ENCODE assay signal across 1 cellular context in the genomic region with DNA sequence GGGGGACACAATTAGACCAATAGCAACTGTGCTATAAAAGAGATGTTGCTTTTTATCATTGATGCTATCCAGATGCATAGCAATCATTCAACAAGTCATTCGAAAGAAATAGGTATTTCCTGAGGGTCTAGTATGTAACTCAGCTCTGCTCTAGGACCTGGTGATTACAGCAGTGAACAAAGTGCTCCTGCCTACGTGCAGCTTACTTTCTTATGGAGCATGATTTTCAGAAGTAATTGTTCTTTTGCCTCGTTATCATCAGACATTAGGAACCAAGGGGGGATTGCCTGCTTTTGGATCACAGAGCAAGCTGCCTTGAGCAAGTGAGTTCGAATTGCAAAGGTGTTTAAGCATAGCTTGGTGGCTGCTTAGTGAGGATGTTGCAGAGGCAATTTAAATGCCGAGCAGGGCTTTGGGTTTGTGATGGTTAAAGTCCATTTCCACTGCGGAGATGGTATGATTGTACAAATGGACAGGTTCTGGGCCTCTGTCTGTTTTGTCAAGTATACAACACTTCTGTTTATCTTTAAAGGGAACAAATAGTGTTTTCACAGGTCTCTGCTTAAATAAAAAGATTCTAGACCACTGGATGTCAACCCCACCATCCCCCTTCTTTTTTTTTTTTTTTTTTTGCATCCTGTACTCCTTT.
TF ChIP-seq lines count a peak whose summit lies in the region.

No MANE protein-coding gene starts in this region.

TF ChIP-seq in HepG2, 621 proteins besides CTCF, POLR2A, EP300 and RAD21 (continued from another document and continues in another):
- no peak for TF ChIP-seq CREB1 (IDR thresholded peaks at IDR 0.05)
- 0 out of 2 replicates have a peak, but pooled peaks have one; percentile 32 for TF ChIP-seq CREB1 (CRISPR knock-in tag; IDR thresholded peaks at IDR 0.05)
- TF ChIP-seq SIX4 (CRISPR knock-in tag; IDR thresholded peaks at IDR 0.05), result no peak
- TF ChIP-seq ZBTB43 (CRISPR knock-in tag; conservative IDR thresholded peaks at IDR 0.05), result no peak
- no peak for TF ChIP-seq HINFP (CRISPR knock-in tag; IDR thresholded peaks at IDR 0.05; ENCODE audit: low read depth)
- TF ChIP-seq ZNF790 (CRISPR knock-in tag; IDR thresholded peaks at IDR 0.05; ENCODE audit: borderline replicate concordance), result no peak
- TF ChIP-seq ZFP91 (CRISPR knock-in tag; IDR thresholded peaks at IDR 0.05; ENCODE audit: borderline replicate concordance), result no peak
- peak; percentile 45 for TF ChIP-seq SAP130 (CRISPR knock-in tag; IDR thresholded peaks at IDR 0.05; ENCODE audit: low read depth)
- no peak for TF ChIP-seq KAT7 (CRISPR knock-in tag; IDR thresholded peaks at IDR 0.05; ENCODE audit: borderline replicate concordance)
- TF ChIP-seq ZNF772 (CRISPR knock-in tag; IDR thresholded peaks at IDR 0.05), result no peak
- TF ChIP-seq, protein P1, sequence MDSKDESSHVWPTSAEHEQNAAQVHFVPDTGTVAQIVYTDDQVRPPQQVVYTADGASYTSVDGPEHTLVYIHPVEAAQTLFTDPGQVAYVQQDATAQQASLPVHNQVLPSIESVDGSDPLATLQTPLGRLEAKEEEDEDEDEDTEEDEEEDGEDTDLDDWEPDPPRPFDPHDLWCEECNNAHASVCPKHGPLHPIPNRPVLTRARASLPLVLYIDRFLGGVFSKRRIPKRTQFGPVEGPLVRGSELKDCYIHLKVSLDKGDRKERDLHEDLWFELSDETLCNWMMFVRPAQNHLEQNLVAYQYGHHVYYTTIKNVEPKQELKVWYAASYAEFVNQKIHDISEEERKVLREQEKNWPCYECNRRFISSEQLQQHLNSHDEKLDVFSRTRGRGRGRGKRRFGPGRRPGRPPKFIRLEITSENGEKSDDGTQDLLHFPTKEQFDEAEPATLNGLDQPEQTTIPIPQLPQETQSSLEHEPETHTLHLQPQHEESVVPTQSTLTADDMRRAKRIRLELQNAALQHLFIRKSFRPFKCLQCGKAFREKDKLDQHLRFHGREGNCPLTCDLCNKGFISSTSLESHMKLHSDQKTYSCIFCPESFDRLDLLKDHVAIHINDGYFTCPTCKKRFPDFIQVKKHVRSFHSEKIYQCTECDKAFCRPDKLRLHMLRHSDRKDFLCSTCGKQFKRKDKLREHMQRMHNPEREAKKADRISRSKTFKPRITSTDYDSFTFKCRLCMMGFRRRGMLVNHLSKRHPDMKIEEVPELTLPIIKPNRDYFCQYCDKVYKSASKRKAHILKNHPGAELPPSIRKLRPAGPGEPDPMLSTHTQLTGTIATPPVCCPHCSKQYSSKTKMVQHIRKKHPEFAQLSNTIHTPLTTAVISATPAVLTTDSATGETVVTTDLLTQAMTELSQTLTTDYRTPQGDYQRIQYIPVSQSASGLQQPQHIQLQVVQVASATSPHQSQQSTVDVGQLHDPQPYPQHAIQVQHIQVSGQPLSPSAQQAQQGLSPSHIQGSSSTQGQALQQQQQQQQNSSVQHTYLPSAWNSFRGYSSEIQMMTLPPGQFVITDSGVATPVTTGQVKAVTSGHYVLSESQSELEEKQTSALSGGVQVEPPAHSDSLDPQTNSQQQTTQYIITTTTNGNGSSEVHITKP (CRISPR knock-in tag; IDR thresholded peaks at IDR 0.05; ENCODE audit: low read depth), result no peak
- no peak for TF ChIP-seq ZNF580 (CRISPR knock-in tag; IDR thresholded peaks at IDR 0.05; ENCODE audit: borderline replicate concordance, low read depth)
- no peak for TF ChIP-seq NFYB (CRISPR knock-in tag; IDR thresholded peaks at IDR 0.05)
- no peak for TF ChIP-seq HOXA5 (CRISPR knock-in tag; IDR thresholded peaks at IDR 0.05)
- TF ChIP-seq GATAD2A (CRISPR knock-in tag; IDR thresholded peaks at IDR 0.05), result peak; percentile 60
- TF ChIP-seq SNAI1 (CRISPR knock-in tag; IDR thresholded peaks at IDR 0.05; ENCODE audit: borderline replicate concordance), result no peak
- TF ChIP-seq YEATS4 (CRISPR knock-in tag; IDR thresholded peaks at IDR 0.05; ENCODE audit: borderline replicate concordance), result no peak
- TF ChIP-seq ZC3H4 (CRISPR knock-in tag; IDR thresholded peaks at IDR 0.05; ENCODE audit: borderline replicate concordance), result no peak
- no peak for TF ChIP-seq ZNF83 (CRISPR knock-in tag; IDR thresholded peaks at IDR 0.05; ENCODE audit: borderline replicate concordance)
- no peak for TF ChIP-seq E2F1 (CRISPR knock-in tag; IDR thresholded peaks at IDR 0.05)
- TF ChIP-seq HOXA3 (CRISPR knock-in tag; IDR thresholded peaks at IDR 0.05), result no peak
- TF ChIP-seq ZNF703 (CRISPR knock-in tag; IDR thresholded peaks at IDR 0.05; ENCODE audit: borderline replicate concordance), result no peak
- TF ChIP-seq ZZZ3 (CRISPR knock-in tag; IDR thresholded peaks at IDR 0.05; ENCODE audit: borderline replicate concordance), result no peak
- TF ChIP-seq THAP7 (CRISPR knock-in tag; IDR thresholded peaks at IDR 0.05), result no peak
- no peak for TF ChIP-seq AGO2 (optimal IDR thresholded peaks at IDR 0.05; ENCODE audit: low read depth, low read length)
- no peak for TF ChIP-seq ZFP90 (CRISPR knock-in tag; IDR thresholded peaks at IDR 0.05; ENCODE audit: borderline replicate concordance)
- no peak for TF ChIP-seq SMYD3 (CRISPR knock-in tag; IDR thresholded peaks at IDR 0.05)
- TF ChIP-seq ZNF572 (CRISPR knock-in tag; IDR thresholded peaks at IDR 0.05), result no peak
- no peak for TF ChIP-seq ZNF776 (CRISPR knock-in tag; IDR thresholded peaks at IDR 0.05)
- TF ChIP-seq, protein P2, sequence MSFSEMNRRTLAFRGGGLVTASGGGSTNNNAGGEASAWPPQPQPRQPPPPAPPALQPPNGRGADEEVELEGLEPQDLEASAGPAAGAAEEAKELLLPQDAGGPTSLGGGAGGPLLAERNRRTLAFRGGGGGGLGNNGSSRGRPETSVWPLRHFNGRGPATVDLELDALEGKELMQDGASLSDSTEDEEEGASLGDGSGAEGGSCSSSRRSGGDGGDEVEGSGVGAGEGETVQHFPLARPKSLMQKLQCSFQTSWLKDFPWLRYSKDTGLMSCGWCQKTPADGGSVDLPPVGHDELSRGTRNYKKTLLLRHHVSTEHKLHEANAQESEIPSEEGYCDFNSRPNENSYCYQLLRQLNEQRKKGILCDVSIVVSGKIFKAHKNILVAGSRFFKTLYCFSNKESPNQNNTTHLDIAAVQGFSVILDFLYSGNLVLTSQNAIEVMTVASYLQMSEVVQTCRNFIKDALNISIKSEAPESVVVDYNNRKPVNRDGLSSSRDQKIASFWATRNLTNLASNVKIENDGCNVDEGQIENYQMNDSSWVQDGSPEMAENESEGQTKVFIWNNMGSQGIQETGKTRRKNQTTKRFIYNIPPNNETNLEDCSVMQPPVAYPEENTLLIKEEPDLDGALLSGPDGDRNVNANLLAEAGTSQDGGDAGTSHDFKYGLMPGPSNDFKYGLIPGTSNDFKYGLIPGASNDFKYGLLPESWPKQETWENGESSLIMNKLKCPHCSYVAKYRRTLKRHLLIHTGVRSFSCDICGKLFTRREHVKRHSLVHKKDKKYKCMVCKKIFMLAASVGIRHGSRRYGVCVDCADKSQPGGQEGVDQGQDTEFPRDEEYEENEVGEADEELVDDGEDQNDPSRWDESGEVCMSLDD (CRISPR knock-in tag; IDR thresholded peaks at IDR 0.05; ENCODE audit: borderline replicate concordance), result no peak
- TF ChIP-seq ZNF263 (CRISPR knock-in tag; IDR thresholded peaks at IDR 0.05), result no peak
- no peak for TF ChIP-seq IKZF1 (IDR thresholded peaks at IDR 0.05)
- TF ChIP-seq STAG1 (CRISPR knock-in tag; IDR thresholded peaks at IDR 0.05), result 0 out of 2 replicates have a peak, but pooled peaks have one; percentile 9
- TF ChIP-seq, protein P3, sequence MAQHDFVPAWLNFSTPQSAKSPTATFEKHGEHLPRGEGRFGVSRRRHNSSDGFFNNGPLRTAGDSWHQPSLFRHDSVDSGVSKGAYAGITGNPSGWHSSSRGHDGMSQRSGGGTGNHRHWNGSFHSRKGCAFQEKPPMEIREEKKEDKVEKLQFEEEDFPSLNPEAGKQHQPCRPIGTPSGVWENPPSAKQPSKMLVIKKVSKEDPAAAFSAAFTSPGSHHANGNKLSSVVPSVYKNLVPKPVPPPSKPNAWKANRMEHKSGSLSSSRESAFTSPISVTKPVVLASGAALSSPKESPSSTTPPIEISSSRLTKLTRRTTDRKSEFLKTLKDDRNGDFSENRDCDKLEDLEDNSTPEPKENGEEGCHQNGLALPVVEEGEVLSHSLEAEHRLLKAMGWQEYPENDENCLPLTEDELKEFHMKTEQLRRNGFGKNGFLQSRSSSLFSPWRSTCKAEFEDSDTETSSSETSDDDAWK (CRISPR knock-in tag; IDR thresholded peaks at IDR 0.05), result no peak
- no peak for TF ChIP-seq SIN3B (IDR thresholded peaks at IDR 0.05; ENCODE audit: low read length)
- no peak for TF ChIP-seq SMAD9 (CRISPR knock-in tag; IDR thresholded peaks at IDR 0.05)
- no peak for TF ChIP-seq RFX3 (CRISPR knock-in tag; IDR thresholded peaks at IDR 0.05)
- no peak for TF ChIP-seq REXO4 (CRISPR knock-in tag; IDR thresholded peaks at IDR 0.05; ENCODE audit: borderline replicate concordance)
- no peak for TF ChIP-seq DMAP1 (CRISPR knock-in tag; IDR thresholded peaks at IDR 0.05)
- TF ChIP-seq FOXO1 (CRISPR knock-in tag; IDR thresholded peaks at IDR 0.05), result no peak
- TF ChIP-seq NFKB2 (CRISPR knock-in tag; IDR thresholded peaks at IDR 0.05; ENCODE audit: borderline replicate concordance), result no peak
- peak; percentile 76; the same call in 1 of the 2 replicates for TF ChIP-seq ZNF644 (CRISPR knock-in tag; IDR thresholded peaks at IDR 0.05; ENCODE audit: low read depth)
- no peak for TF ChIP-seq ZNF160 (CRISPR knock-in tag; IDR thresholded peaks at IDR 0.05)
